In genomic region chr11:59283825-59284772, GRCh38 we compare ENCODE assay signal across 8 cellular contexts.
DNase-seq lines count a peak whose midpoint lies in the region; ATAC-seq, FAIRE-seq and TF ChIP-seq lines count a peak whose summit lies in the region.

No MANE protein-coding gene starts in this region.

- peak overlapping the region; percentile 88 for H3K27ac Mint-ChIP-seq in stimulated activated naive B cell treated with anti-CD40 and anti-IgM and Interleukin-4, amounts not matched to agents 10 μg/mL and 1 μg/mL and 100 μg/mL, for 72 hours

- H3K27me3 Mint-ChIP-seq in stimulated activated naive B cell treated with anti-CD40 and anti-IgM and Interleukin-4, amounts not matched to agents 10 μg/mL and 1 μg/mL and 100 μg/mL, for 72 hours = no peaks in the 10 kb centered on the region

- H3K4me3 ChIP-seq in GM12875 (ENCODE audit: low read depth, low read length) (peak overlapping the region; percentile 42), choroid plexus epithelial cell (ENCODE audit: low read depth, low read length) (no peak overlapping the region), lung (no peak overlapping the region)

- H3K4me1 ChIP-seq in lung (ENCODE audit: control insufficient read depth in 2 of 2, insufficient read depth in 2 of 2, low read length in 2 of 2) = no peaks in the 10 kb centered on the region

- 39 to 44% methylated on average over 14 of the region's 14 CpGs for WGBS in lung, 2 donors

- no peaks in the 10 kb centered on the region for H3K9me3 ChIP-seq in lung (ENCODE audit: control insufficient read depth in 2 of 2, insufficient read depth in 1 of 2, low read length in 1 of 2)

- peaks cover 36 to 69% of the 10 kb centered on the region in 2 donors for H3K4me1 Mint-ChIP-seq in stimulated activated naive B cell treated with anti-CD40 and anti-IgM and Interleukin-4, amounts not matched to agents 10 μg/mL and 1 μg/mL and 100 μg/mL, for 72 hours

- ATAC-seq in HG02678 (IDR thresholded peaks at IDR 0.05; ENCODE audit: unreplicated experiment) (peak; percentile 74), lung (ENCODE audit: insufficient read depth, low FRiP score) (peak; percentile 78)
- peak; percentile 88 to 92 for ATAC-seq in stimulated activated naive B cell treated with anti-CD40 and anti-IgM and Interleukin-4, amounts not matched to agents 10 μg/mL and 1 μg/mL and 100 μg/mL, for 72 hours (replicated peaks)

- H3K36me3 Mint-ChIP-seq in stimulated activated naive B cell treated with anti-CD40 and anti-IgM and Interleukin-4, amounts not matched to agents 10 μg/mL and 1 μg/mL and 100 μg/mL, for 72 hours = peaks cover 0 to 1% of the 10 kb centered on the region in 2 donors

- no peaks in the 10 kb centered on the region for H3K27me3 ChIP-seq in lung (ENCODE audit: control insufficient read depth, insufficient read depth)

- DNase-seq in NCI-H1417 treated with DMSO at 0.1 percent for 48 hours (lab: John Stamatoyannopoulos, UW) (peak; percentile 15), UCSD-AML1 (lab: John Stamatoyannopoulos, UW; ENCODE audit: unreplicated experiment) (peak; percentile 35), choroid plexus epithelial cell (ENCODE audit: low read depth) (peak; percentile 72), lung (ENCODE audit: low spot score) (peak; percentile 54)
- DNase-seq in stimulated activated naive B cell treated with anti-CD40 and anti-IgM and Interleukin-4, amounts not matched to agents 10 μg/mL and 1 μg/mL and 100 μg/mL, for 72 hours = peak; percentile 59

- peak overlapping the region; percentile 77 to 85 for H3K4me3 Mint-ChIP-seq in stimulated activated naive B cell treated with anti-CD40 and anti-IgM and Interleukin-4, amounts not matched to agents 10 μg/mL and 1 μg/mL and 100 μg/mL, for 72 hours

- no peak overlapping the region for H3K27ac ChIP-seq in lung (ENCODE audit: low read depth in 1 of 2, low read length in 1 of 2)

- peaks cover 0 to 3% of the 10 kb centered on the region in 2 donors for H3K9me3 Mint-ChIP-seq in stimulated activated naive B cell treated with anti-CD40 and anti-IgM and Interleukin-4, amounts not matched to agents 10 μg/mL and 1 μg/mL and 100 μg/mL, for 72 hours

- peak; percentile 21 for FAIRE-seq in A204.1 (lab: Jason Lieb, UNC)

- no peaks in the 10 kb centered on the region for H3K36me3 ChIP-seq in lung (ENCODE audit: control insufficient read depth in 2 of 2, insufficient read depth in 2 of 2, low read length in 2 of 2)

- peak; percentile 71 for TF ChIP-seq CTCF in GM12875 (IDR thresholded peaks at IDR 0.05; ENCODE audit: borderline replicate concordance, insufficient read depth, low read depth, low read length)
- TF ChIP-seq CTCF in choroid plexus epithelial cell (conservative IDR thresholded peaks at IDR 0.05; ENCODE audit: low read depth, low read length) = peak; percentile 81
- peak; percentile 70 for TF ChIP-seq CTCF in lung (IDR thresholded peaks at IDR 0.05; ENCODE audit: control extremely low read depth, extremely low read depth)

Comparison
In these comparisons a context has a peak if more than half of its experiments do, and no peak if none do; other contexts are left out.
1. DNase-seq: peak in every context shown above with its lines; median percentile 72 in choroid plexus epithelial cell; 59 in stimulated activated naive B cell treated with anti-CD40 and anti-IgM and Interleukin-4, amounts not matched to agents 10 μg/mL and 1 μg/mL and 100 μg/mL, for 72 hours; 54 in lung; 35 in UCSD-AML1; 15 in NCI-H1417 treated with DMSO at 0.1 percent for 48 hours.